In the genomic region with DNA sequence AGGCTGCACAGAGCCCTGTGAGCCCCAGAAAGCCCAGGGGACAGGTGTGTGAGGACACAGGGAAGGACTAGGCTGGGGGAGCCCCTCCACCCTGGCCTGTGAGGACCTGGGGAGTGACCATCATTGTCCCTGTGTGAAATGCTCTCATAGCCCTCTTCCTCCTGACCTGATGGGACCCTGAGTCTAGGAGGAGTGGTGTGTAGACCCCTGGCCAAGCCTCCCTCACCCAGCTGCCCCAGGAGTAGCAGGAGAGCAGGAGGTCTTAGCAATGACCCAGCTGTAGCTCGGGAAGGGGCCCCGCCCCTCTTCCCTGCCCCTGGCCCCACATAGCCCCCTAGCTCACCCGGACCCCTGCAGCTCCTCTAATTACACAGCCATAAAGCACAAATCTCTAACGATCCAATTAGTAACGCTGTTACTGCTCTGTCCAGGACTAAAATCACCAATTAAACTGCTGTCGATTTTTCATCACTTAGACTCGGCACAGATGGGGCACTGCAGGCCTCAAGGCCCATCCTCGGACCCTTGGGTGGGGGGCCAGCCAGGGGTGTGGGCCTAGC, we compare ENCODE assay signal across 23 cellular contexts. TPM values are rescaled to one million over a fixed set of nuclear protein-coding genes. Genes with fewer than 3 reads are reported as not detected.
"Had no signal": no experiment of that assay in that cellular context is flagged by ENCODE, and none has a peak within 500 bp of the region (broad histone marks: within the 10 kb centered on the region; RNA-seq: fewer than 3 reads in every experiment).

No MANE protein-coding gene starts in this region.

- H3K36me3 ChIP-seq: colonic mucosa, heart right ventricle, ovary, stomach, thoracic aorta, transverse colon had no signal

- H3K4me3 ChIP-seq: colonic mucosa, heart right ventricle, mucosa of descending colon, ovary, stomach, thoracic aorta, transverse colon had no signal

- H3K4me1 ChIP-seq: colonic mucosa had no signal

- DNase-seq: colonic mucosa; dermis blood vessel endothelial cell; endodermal cell; erythroblast; foreskin melanocyte; heart right ventricle; hypothalamus; mucosa of descending colon; naive thymus-derived CD8-positive, alpha-beta T cell; ovary; right cardiac atrium; small intestine; stimulated activated CD4-positive, alpha-beta T cell treated with anti-CD3 and anti-CD28 coated beads, Interleukin-12 subunit alpha, Interleukin-12 subunit beta, amount 100 ng/mL, for 4 hours; stimulated activated naive CD4-positive, alpha-beta T cell; stomach; substantia nigra; transverse colon had no signal

- H3K27ac ChIP-seq: colonic mucosa, heart right ventricle, ovary, stomach, thoracic aorta, transverse colon had no signal

- H3K9me3 ChIP-seq: colonic mucosa, heart right ventricle, mucosa of descending colon, ovary, stomach, thoracic aorta, transverse colon had no signal

- H3K27me3 ChIP-seq: ovary had no signal

RNA-seq across cellular contexts. Expression of gene CABP7, which starts 6.6 kb away (rescaled TPM):
- total RNA-seq: dermis blood vessel endothelial cell, endothelial cell of umbilical vein, heart right ventricle, left lobe of liver, lower leg skin, posterior vena cava, right cardiac atrium, stomach, transverse colon, ureter had no signal
- polyA plus RNA-seq: endothelial cell of umbilical vein had no signal
